In genomic region chr1:41683681-41684500, GRCh38 we compare ENCODE assay signal across 10 cellular contexts.
DNase-seq lines count a peak whose midpoint lies in the region; ATAC-seq, FAIRE-seq and TF ChIP-seq lines count a peak whose summit lies in the region.
"Had no signal": no experiment of that assay in that cellular context is flagged by ENCODE, and none has a peak within 500 bp of the region (broad histone marks: within the 10 kb centered on the region; RNA-seq: fewer than 3 reads in every experiment).

No MANE protein-coding gene starts in this region.

- H3K9me2 ChIP-seq in DOHH2 (replicated peaks; ENCODE audit: control insufficient read depth, low read length): no peaks in the 10 kb centered on the region

- H3K9me3 Mint-ChIP-seq in activated CD4-positive, alpha-beta memory T cell treated with anti-CD3 and anti-CD28 coated beads, Interleukin-2, amount 10 ng/mL, durations not matched to agents 7 days and 5 days: no peaks in the 10 kb centered on the region
- no peaks in the 10 kb centered on the region for H3K9me3 Mint-ChIP-seq in MCF 10A (ENCODE audit: unreplicated experiment)
- H3K9me3 Mint-ChIP-seq: neural progenitor cell had no signal

- peaks cover 11% of the 10 kb centered on the region for H3K36me3 Mint-ChIP-seq in activated CD4-positive, alpha-beta memory T cell treated with anti-CD3 and anti-CD28 coated beads, Interleukin-2, amount 10 ng/mL, durations not matched to agents 7 days and 5 days (ENCODE audit: low read depth)
- H3K36me3 Mint-ChIP-seq in MCF 10A (ENCODE audit: insufficient read depth, unreplicated experiment): no peaks in the 10 kb centered on the region
- H3K36me3 Mint-ChIP-seq: neural progenitor cell had no signal

- H3K4me1 ChIP-seq in DOHH2 (ENCODE audit: control insufficient read depth, low read length): peaks cover 10% of the 10 kb centered on the region
- H3K4me1 ChIP-seq: neural progenitor cell had no signal

- no peaks in the 10 kb centered on the region for H4K20me1 ChIP-seq in DOHH2 (ENCODE audit: control insufficient read depth, insufficient read depth, low read depth, low read length)

- H3K79me2 ChIP-seq in DOHH2 (ENCODE audit: control insufficient read depth, low read length): no peaks in the 10 kb centered on the region

- BruUV-seq in MCF 10A (replicated peaks; lab: Mats Ljungman, UMichigan): no TSS peak

- DNase-seq in HTR-8/SVneo (ENCODE audit: insufficient read length, low spot score) (no peak), medulla oblongata (ENCODE audit: extremely low spot score) (peak; percentile 35), NCI-H510A treated with DMSO at 0.1 percent for 48 hours (lab: John Stamatoyannopoulos, UW) (no peak), MCF 10A (ENCODE audit: unreplicated experiment) (no peak)
- DNase-seq in activated CD4-positive, alpha-beta memory T cell treated with anti-CD3 and anti-CD28 coated beads, Interleukin-2, amount 10 ng/mL, durations not matched to agents 7 days and 5 days: peak; percentile 71
- DNase-seq: stimulated activated naive CD4-positive, alpha-beta T cell had no signal

- H3K27ac Mint-ChIP-seq in activated CD4-positive, alpha-beta memory T cell treated with anti-CD3 and anti-CD28 coated beads, Interleukin-2, amount 10 ng/mL, durations not matched to agents 7 days and 5 days: peak overlapping the region; percentile 87
- H3K27ac Mint-ChIP-seq in MCF 10A (ENCODE audit: low read depth, unreplicated experiment): no peak overlapping the region
- H3K27ac Mint-ChIP-seq: neural progenitor cell had no signal

- no peak overlapping the region for H3K4me3 ChIP-seq in DOHH2 (ENCODE audit: low read length)
- H3K4me3 ChIP-seq: neural progenitor cell had no signal

- no peaks in the 10 kb centered on the region for H3K27me3 Mint-ChIP-seq in activated CD4-positive, alpha-beta memory T cell treated with anti-CD3 and anti-CD28 coated beads, Interleukin-2, amount 10 ng/mL, durations not matched to agents 7 days and 5 days
- no peaks in the 10 kb centered on the region for H3K27me3 Mint-ChIP-seq in MCF 10A (ENCODE audit: insufficient read depth, unreplicated experiment)

- no peaks in the 10 kb centered on the region for H3F3A ChIP-seq in DOHH2 (ENCODE audit: control insufficient read depth, insufficient read depth)

- H3K9me3 ChIP-seq in DOHH2 (ENCODE audit: control insufficient read depth, insufficient read depth, low read length): no peaks in the 10 kb centered on the region

- H3K36me3 ChIP-seq in DOHH2 (ENCODE audit: control insufficient read depth, low read length): no peaks in the 10 kb centered on the region
- H3K36me3 ChIP-seq: neural progenitor cell had no signal

- H3K27me3 ChIP-seq in DOHH2 (ENCODE audit: control insufficient read depth, low read length): no peaks in the 10 kb centered on the region
- H3K27me3 ChIP-seq: neural progenitor cell had no signal

- POLR2A ChIA-PET in activated CD4-positive, alpha-beta memory T cell treated with anti-CD3 and anti-CD28 coated beads, Interleukin-2, amount 10 ng/mL, durations not matched to agents 7 days and 5 days (lab: Charles Lee): interaction anchor here (0.8 to 5.3 kb wide), 12 partner anchors 11 to 235 kb away, joined by 3 to 88 read pairs (median 9); partner anchors contain the start of gene HIVEP3
- POLR2A ChIA-PET in MCF 10A (lab: Yijun Ruan, JAX): interaction anchor here (1.0 to 1.1 kb wide), 2 partner anchors 13 to 27 kb away, joined by 3 read pairs; no protein-coding TSS in a partner anchor

- no peak overlapping the region for H3K27ac ChIP-seq in DOHH2 (ENCODE audit: low read depth, low read length)
- H3K27ac ChIP-seq: neural progenitor cell had no signal

- peak overlapping the region; percentile 27; the same call in 1 of the 2 replicates for H3K4me2 ChIP-seq in DOHH2 (ENCODE audit: low read length)
- H3K4me2 ChIP-seq: neural progenitor cell had no signal

- ATAC-seq in HG02759 (IDR thresholded peaks at IDR 0.05; ENCODE audit: unreplicated experiment): no peak
- ATAC-seq in HG03354 (IDR thresholded peaks at IDR 0.05; ENCODE audit: poor library complexity, severe bottlenecking, unreplicated experiment): no peak

- H3K4me1 Mint-ChIP-seq in activated CD4-positive, alpha-beta memory T cell treated with anti-CD3 and anti-CD28 coated beads, Interleukin-2, amount 10 ng/mL, durations not matched to agents 7 days and 5 days: peaks cover 98% of the 10 kb centered on the region
- peaks cover 3% of the 10 kb centered on the region for H3K4me1 Mint-ChIP-seq in MCF 10A (ENCODE audit: insufficient read depth, unreplicated experiment)

- H3K4me3 Mint-ChIP-seq in activated CD4-positive, alpha-beta memory T cell treated with anti-CD3 and anti-CD28 coated beads, Interleukin-2, amount 10 ng/mL, durations not matched to agents 7 days and 5 days: peak overlapping the region; percentile 11
- no peak overlapping the region for H3K4me3 Mint-ChIP-seq in MCF 10A (ENCODE audit: unreplicated experiment)
- H3K4me3 Mint-ChIP-seq: neural progenitor cell had no signal

- FAIRE-seq in HTR-8/SVneo (lab: Jason Lieb, UNC): peak; percentile 40

- no peak for TF ChIP-seq CTCF in DOHH2 (IDR thresholded peaks at IDR 0.05; ENCODE audit: low read depth, low read length, poor library complexity, severe bottlenecking)
- no peak for TF ChIP-seq CTCF in MCF 10A (IDR thresholded peaks at IDR 0.05; ENCODE audit: unreplicated experiment)

- CTCF ChIA-PET in activated CD4-positive, alpha-beta memory T cell treated with anti-CD3 and anti-CD28 coated beads, Interleukin-2, amount 10 ng/mL, durations not matched to agents 7 days and 5 days (lab: Charles Lee): interaction anchor here (1.2 to 4.9 kb wide), 3 partner anchors 8 to 17 kb away, joined by 3 to 41 read pairs (median 6); no protein-coding TSS in a partner anchor
- CTCF ChIA-PET in MCF 10A (lab: Yijun Ruan, JAX): interaction anchor here (0.5 kb wide), 1 partner anchor 11 kb away, joined by 3 read pairs; no protein-coding TSS in a partner anchor

- intact Hi-C loops in MCF 10A (cut with micrococcal nuclease): no loop called here

Comparison
In these comparisons a context has a peak if more than half of its experiments do, and no peak if none do; other contexts are left out.
1. DNase-seq: peak in activated CD4-positive, alpha-beta memory T cell treated with anti-CD3 and anti-CD28 coated beads, Interleukin-2, amount 10 ng/mL, durations not matched to agents 7 days and 5 days (single experiment) and medulla oblongata (single experiment); none in HTR-8/SVneo (single experiment), NCI-H510A treated with DMSO at 0.1 percent for 48 hours (single experiment) and MCF 10A (single experiment).